In genomic region chr10:72952901-72953223, GRCh38 we compare ENCODE assay signal across 16 cellular contexts. TPM values are rescaled to one million over a fixed set of nuclear protein-coding genes. Genes with fewer than 3 reads are reported as not detected.
"Had no signal": no experiment of that assay in that cellular context is flagged by ENCODE, and none has a peak within 500 bp of the region (broad histone marks: within the 10 kb centered on the region; RNA-seq: fewer than 3 reads in every experiment).

No MANE protein-coding gene starts in this region.

- H3K4me3 Mint-ChIP-seq: activated CD4-positive, alpha-beta memory T cell treated with anti-CD3 and anti-CD28 coated beads, Interleukin-2, amount 10 ng/mL, durations not matched to agents 7 days and 5 days; activated naive CD8-positive, alpha-beta T cell treated with anti-CD3 and anti-CD28 coated beads for 36 hours; activated T-cell treated with anti-CD3 and anti-CD28 coated beads, Interleukin-2, amount 50 U/mL, for 72 hours; natural killer cell treated with Interleukin-12 subunit alpha and Interleukin-12 subunit beta and Interleukin-15 and Interleukin-18, amount 100 ng/mL, for 72 hours; stimulated activated effector memory CD8-positive, alpha-beta T cell treated with anti-CD3 and anti-CD28 coated beads, Interleukin-12 subunit alpha, Interleukin-12 subunit beta, amount 100 ng/mL, for 72 hours had no signal

- H3K36me3 Mint-ChIP-seq: activated naive CD8-positive, alpha-beta T cell treated with anti-CD3 and anti-CD28 coated beads for 36 hours; natural killer cell treated with Interleukin-12 subunit alpha and Interleukin-12 subunit beta and Interleukin-15 and Interleukin-18, amount 100 ng/mL, for 72 hours; stimulated activated effector memory CD8-positive, alpha-beta T cell treated with anti-CD3 and anti-CD28 coated beads, Interleukin-12 subunit alpha, Interleukin-12 subunit beta, amount 100 ng/mL, for 72 hours had no signal

- H3K36me3 ChIP-seq: breast epithelium, esophagus squamous epithelium, thyroid gland had no signal

- H3K9me3 Mint-ChIP-seq: activated CD4-positive, alpha-beta memory T cell treated with anti-CD3 and anti-CD28 coated beads, Interleukin-2, amount 10 ng/mL, durations not matched to agents 7 days and 5 days; activated naive CD8-positive, alpha-beta T cell treated with anti-CD3 and anti-CD28 coated beads for 36 hours; activated T-cell treated with anti-CD3 and anti-CD28 coated beads, Interleukin-2, amount 50 U/mL, for 72 hours; natural killer cell treated with Interleukin-12 subunit alpha and Interleukin-12 subunit beta and Interleukin-15 and Interleukin-18, amount 100 ng/mL, for 72 hours; stimulated activated effector memory CD8-positive, alpha-beta T cell treated with anti-CD3 and anti-CD28 coated beads, Interleukin-12 subunit alpha, Interleukin-12 subunit beta, amount 100 ng/mL, for 72 hours had no signal

- H3K27ac Mint-ChIP-seq: activated CD4-positive, alpha-beta memory T cell treated with anti-CD3 and anti-CD28 coated beads, Interleukin-2, amount 10 ng/mL, durations not matched to agents 7 days and 5 days; activated naive CD8-positive, alpha-beta T cell treated with anti-CD3 and anti-CD28 coated beads for 36 hours; activated T-cell treated with anti-CD3 and anti-CD28 coated beads, Interleukin-2, amount 50 U/mL, for 72 hours; natural killer cell treated with Interleukin-12 subunit alpha and Interleukin-12 subunit beta and Interleukin-15 and Interleukin-18, amount 100 ng/mL, for 72 hours; stimulated activated effector memory CD8-positive, alpha-beta T cell treated with anti-CD3 and anti-CD28 coated beads, Interleukin-12 subunit alpha, Interleukin-12 subunit beta, amount 100 ng/mL, for 72 hours had no signal

- H3K4me3 ChIP-seq: breast epithelium, dorsolateral prefrontal cortex, esophagus squamous epithelium, thyroid gland had no signal

- H3K4me1 ChIP-seq: breast epithelium, esophagus squamous epithelium, thyroid gland had no signal

- H3K27ac ChIP-seq: breast epithelium, dorsolateral prefrontal cortex, esophagus squamous epithelium, thyroid gland had no signal

- H3K27me3 ChIP-seq: breast epithelium, dorsolateral prefrontal cortex, thyroid gland had no signal

- H3K9me3 ChIP-seq: breast epithelium, esophagus squamous epithelium, thyroid gland had no signal

- H3K4me1 Mint-ChIP-seq: activated CD4-positive, alpha-beta memory T cell treated with anti-CD3 and anti-CD28 coated beads, Interleukin-2, amount 10 ng/mL, durations not matched to agents 7 days and 5 days; activated naive CD8-positive, alpha-beta T cell treated with anti-CD3 and anti-CD28 coated beads for 36 hours; stimulated activated effector memory CD8-positive, alpha-beta T cell treated with anti-CD3 and anti-CD28 coated beads, Interleukin-12 subunit alpha, Interleukin-12 subunit beta, amount 100 ng/mL, for 72 hours had no signal

- DNase-seq: activated CD4-positive, alpha-beta memory T cell treated with anti-CD3 and anti-CD28 coated beads, Interleukin-2, amount 10 ng/mL, durations not matched to agents 7 days and 5 days; activated gamma-delta T cell treated with Interleukin-2 at 50 U/mL for 16 hours; activated naive CD8-positive, alpha-beta T cell treated with anti-CD3 and anti-CD28 coated beads for 36 hours; activated T-cell treated with anti-CD3 and anti-CD28 coated beads, Interleukin-2, amount 50 U/mL, for 72 hours; aorta; dorsolateral prefrontal cortex; esophagus squamous epithelium; foreskin fibroblast; glutamatergic neuron; left cardiac atrium; retina; thyroid gland had no signal

RNA-seq across cellular contexts. Expression of gene PLA2G12B, which starts 1.7 kb away (rescaled TPM):
- total RNA-seq: activated CD4-positive, alpha-beta memory T cell treated with anti-CD3 and anti-CD28 coated beads, Interleukin-2, amount 10 ng/mL, durations not matched to agents 7 days and 5 days; activated naive CD8-positive, alpha-beta T cell treated with anti-CD3 and anti-CD28 coated beads for 36 hours; activated T-cell treated with anti-CD3 and anti-CD28 coated beads, Interleukin-2, amount 50 U/mL, for 72 hours; aorta; breast epithelium; esophagus squamous epithelium; natural killer cell treated with Interleukin-12 subunit alpha and Interleukin-12 subunit beta and Interleukin-15 and Interleukin-18, amount 100 ng/mL, for 72 hours; osteocyte; thyroid gland had no signal

RNA-seq across cellular contexts. Expression of gene OIT3, which starts 59.3 kb away (rescaled TPM):
- total RNA-seq: activated CD4-positive, alpha-beta memory T cell treated with anti-CD3 and anti-CD28 coated beads, Interleukin-2, amount 10 ng/mL, durations not matched to agents 7 days and 5 days; activated naive CD8-positive, alpha-beta T cell treated with anti-CD3 and anti-CD28 coated beads for 36 hours; activated T-cell treated with anti-CD3 and anti-CD28 coated beads, Interleukin-2, amount 50 U/mL, for 72 hours; esophagus squamous epithelium; natural killer cell treated with Interleukin-12 subunit alpha and Interleukin-12 subunit beta and Interleukin-15 and Interleukin-18, amount 100 ng/mL, for 72 hours had no signal
- polyA plus RNA-seq: aorta had no signal
